23 cellular contexts compared by ENCODE assay signal in the genomic region with DNA sequence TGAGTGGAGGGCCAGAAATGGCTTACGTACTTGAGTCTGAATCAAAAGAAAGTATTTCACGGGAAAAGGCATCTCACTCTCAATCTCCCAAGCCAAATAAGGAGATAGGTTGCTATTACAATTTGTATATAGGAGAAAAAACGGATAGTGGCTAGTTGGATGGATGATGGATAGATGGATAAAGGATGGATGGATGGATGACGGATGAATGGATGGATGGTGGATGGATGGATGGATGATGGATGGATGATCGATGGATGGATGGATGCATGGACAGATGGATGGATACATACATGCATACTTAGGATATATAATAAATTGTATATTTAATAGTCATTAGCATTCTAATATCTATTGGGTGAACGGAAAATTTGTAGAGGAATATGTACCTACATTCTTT.
"Had no signal": no experiment of that assay in that cellular context is flagged by ENCODE, and none has a peak within 500 bp of the region (broad histone marks: within the 10 kb centered on the region; RNA-seq: fewer than 3 reads in every experiment).

No MANE protein-coding gene starts in this region.

- FAIRE-seq: small intestine had no signal

- H3K27ac ChIP-seq: neural progenitor cell, ovary, parathyroid adenoma, psoas muscle, right lobe of liver, stomach, thoracic aorta, thyroid gland, tibial nerve, upper lobe of left lung, uterus had no signal

- ATAC-seq: natural killer cell, psoas muscle, right cardiac atrium, right lobe of liver had no signal

- DNase-seq: natural killer cell; occipital lobe; ovary; posterior cingulate gyrus; psoas muscle; right cardiac atrium; right lobe of liver; sigmoid colon; small intestine; stimulated activated CD4-positive, alpha-beta T cell treated with anti-CD3 and anti-CD28 coated beads, Interleukin-2, amount 100 ng/mL, for 24 hours; stimulated activated CD4-positive, alpha-beta T cell treated with anti-CD3 and anti-CD28 coated beads, Interleukin-2, amount 100 ng/mL, for 48 hours; stimulated activated CD4-positive, alpha-beta T cell treated with anti-CD3 and anti-CD28 coated beads, Interleukin-4, amount 100 ng/mL, for 24 hours; stimulated activated naive B cell treated with anti-CD40 and anti-IgM and Interleukin-4, amounts not matched to agents 10 μg/mL and 1 μg/mL and 100 μg/mL, for 72 hours; stimulated activated naive CD4-positive, alpha-beta T cell treated with Interleukin-2 at 50 U/mL for 16 hours; stomach; thyroid gland; trophoblast cell; upper lobe of left lung; uterus had no signal
